Comparison of ENCODE assay signal across 1 cellular context in genomic region chr2:168790226-168790902, GRCh38.
TF ChIP-seq lines count a peak whose summit lies in the region.

No MANE protein-coding gene starts in this region.

TF ChIP-seq in K562, 482 proteins besides CTCF, POLR2A, EP300 and RAD21 (continued from another document):
- no peak for TF ChIP-seq ZBTB40 (IDR thresholded peaks at IDR 0.05)
- no peak for TF ChIP-seq ZBTB40 (CRISPR knock-in tag; IDR thresholded peaks at IDR 0.05)
- TF ChIP-seq KHSRP (IDR thresholded peaks at IDR 0.05): no peak
- no peak for TF ChIP-seq CEBPZ (IDR thresholded peaks at IDR 0.05; ENCODE audit: borderline replicate concordance, low read depth, low read length)
- no peak for TF ChIP-seq CC2D1A (IDR thresholded peaks at IDR 0.05)
- no peak for TF ChIP-seq ZNF217 (CRISPR knock-in tag; IDR thresholded peaks at IDR 0.05)
- no peak for TF ChIP-seq VEZF1 (CRISPR knock-in tag; IDR thresholded peaks at IDR 0.05)
- no peak for TF ChIP-seq ZBTB7A (IDR thresholded peaks at IDR 0.05; ENCODE audit: borderline replicate concordance, control insufficient read depth, low read depth, low read length)
- TF ChIP-seq MGA (IDR thresholded peaks at IDR 0.05): no peak
- no peak for TF ChIP-seq ARID4B (CRISPR knock-in tag; IDR thresholded peaks at IDR 0.05)
- TF ChIP-seq ZNF695 (CRISPR knock-in tag; IDR thresholded peaks at IDR 0.05): no peak
- TF ChIP-seq MCM7 (IDR thresholded peaks at IDR 0.05): no peak
